1 cellular context compared by ENCODE assay signal in the genomic region with DNA sequence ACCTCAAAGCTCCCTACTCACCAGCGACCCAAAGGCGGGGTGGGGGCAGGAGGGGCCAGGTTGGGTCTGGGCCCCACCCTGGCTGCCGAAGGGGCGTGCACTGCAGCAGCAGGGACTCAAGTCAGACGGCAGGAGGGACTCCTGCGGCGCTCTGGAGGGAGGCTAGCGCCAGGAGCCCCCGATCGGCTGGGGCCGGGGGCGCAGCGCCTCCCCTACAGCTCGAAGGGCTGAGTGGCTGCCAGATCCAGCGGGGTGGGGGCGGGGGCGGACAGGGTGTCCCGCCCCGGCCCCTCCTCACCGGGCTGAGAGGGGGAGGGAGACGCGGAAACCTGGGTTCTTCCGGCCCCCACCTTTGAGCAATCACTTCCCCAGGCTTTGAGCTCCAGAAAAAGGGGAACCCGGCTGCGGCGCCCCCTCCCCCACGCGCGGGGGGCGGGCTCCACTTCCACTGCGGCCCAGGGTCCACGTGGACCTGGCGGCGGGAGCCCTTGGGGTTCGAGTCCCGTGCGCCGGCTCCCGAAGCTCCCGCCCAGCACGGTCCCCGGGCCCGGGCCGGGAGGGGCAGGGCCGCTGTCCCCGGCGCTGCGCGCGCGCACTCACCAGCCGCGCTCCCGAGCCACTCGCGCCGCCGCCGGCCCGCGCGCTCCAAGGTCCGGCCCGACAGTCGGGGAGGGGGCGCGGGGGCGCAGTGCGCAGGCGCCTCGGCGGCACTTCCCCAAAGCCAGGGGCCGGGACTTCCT.
TF ChIP-seq lines count a peak whose summit lies in the region.

A gene with protein sequence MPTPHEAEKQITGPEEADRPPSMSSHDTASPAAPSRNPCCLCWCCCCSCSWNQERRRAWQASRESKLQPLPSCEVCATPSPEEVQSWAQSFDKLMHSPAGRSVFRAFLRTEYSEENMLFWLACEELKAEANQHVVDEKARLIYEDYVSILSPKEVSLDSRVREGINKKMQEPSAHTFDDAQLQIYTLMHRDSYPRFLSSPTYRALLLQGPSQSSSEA (minus strand): TSS at position 246 of the 740 bp plus-strand sequence. CDS start 2,632 bp downstream, outside the sequence.

TF ChIP-seq in HepG2, 621 proteins besides CTCF, POLR2A, EP300 and RAD21 (continued from another document and continues in another):
- TF ChIP-seq, protein P1, sequence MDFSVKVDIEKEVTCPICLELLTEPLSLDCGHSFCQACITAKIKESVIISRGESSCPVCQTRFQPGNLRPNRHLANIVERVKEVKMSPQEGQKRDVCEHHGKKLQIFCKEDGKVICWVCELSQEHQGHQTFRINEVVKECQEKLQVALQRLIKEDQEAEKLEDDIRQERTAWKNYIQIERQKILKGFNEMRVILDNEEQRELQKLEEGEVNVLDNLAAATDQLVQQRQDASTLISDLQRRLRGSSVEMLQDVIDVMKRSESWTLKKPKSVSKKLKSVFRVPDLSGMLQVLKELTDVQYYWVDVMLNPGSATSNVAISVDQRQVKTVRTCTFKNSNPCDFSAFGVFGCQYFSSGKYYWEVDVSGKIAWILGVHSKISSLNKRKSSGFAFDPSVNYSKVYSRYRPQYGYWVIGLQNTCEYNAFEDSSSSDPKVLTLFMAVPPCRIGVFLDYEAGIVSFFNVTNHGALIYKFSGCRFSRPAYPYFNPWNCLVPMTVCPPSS (IDR thresholded peaks at IDR 0.05) = no peak
- TF ChIP-seq PAWR (CRISPR knock-in tag; IDR thresholded peaks at IDR 0.05; ENCODE audit: borderline replicate concordance) = no peak
- TF ChIP-seq, protein P2, sequence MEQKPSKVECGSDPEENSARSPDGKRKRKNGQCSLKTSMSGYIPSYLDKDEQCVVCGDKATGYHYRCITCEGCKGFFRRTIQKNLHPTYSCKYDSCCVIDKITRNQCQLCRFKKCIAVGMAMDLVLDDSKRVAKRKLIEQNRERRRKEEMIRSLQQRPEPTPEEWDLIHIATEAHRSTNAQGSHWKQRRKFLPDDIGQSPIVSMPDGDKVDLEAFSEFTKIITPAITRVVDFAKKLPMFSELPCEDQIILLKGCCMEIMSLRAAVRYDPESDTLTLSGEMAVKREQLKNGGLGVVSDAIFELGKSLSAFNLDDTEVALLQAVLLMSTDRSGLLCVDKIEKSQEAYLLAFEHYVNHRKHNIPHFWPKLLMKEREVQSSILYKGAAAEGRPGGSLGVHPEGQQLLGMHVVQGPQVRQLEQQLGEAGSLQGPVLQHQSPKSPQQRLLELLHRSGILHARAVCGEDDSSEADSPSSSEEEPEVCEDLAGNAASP (CRISPR knock-in tag; IDR thresholded peaks at IDR 0.05; ENCODE audit: borderline replicate concordance) = no peak; the same call in 1 of the 2 replicates
- peak; percentile 26; the same call in 1 of the 2 replicates for TF ChIP-seq MED1 (CRISPR knock-in tag; IDR thresholded peaks at IDR 0.05)
- peak; percentile 64 for TF ChIP-seq RBFOX2 (IDR thresholded peaks at IDR 0.05; ENCODE audit: low read depth, low read length)
- TF ChIP-seq ZKSCAN1 (IDR thresholded peaks at IDR 0.05; ENCODE audit: low read length) = no peak
- TF ChIP-seq, protein P3, sequence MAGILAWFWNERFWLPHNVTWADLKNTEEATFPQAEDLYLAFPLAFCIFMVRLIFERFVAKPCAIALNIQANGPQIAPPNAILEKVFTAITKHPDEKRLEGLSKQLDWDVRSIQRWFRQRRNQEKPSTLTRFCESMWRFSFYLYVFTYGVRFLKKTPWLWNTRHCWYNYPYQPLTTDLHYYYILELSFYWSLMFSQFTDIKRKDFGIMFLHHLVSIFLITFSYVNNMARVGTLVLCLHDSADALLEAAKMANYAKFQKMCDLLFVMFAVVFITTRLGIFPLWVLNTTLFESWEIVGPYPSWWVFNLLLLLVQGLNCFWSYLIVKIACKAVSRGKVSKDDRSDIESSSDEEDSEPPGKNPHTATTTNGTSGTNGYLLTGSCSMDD (CRISPR knock-in tag; IDR thresholded peaks at IDR 0.05) = no peak
- TF ChIP-seq PHB2 (IDR thresholded peaks at IDR 0.05; ENCODE audit: partially characterized antibody) = no peak
- no peak for TF ChIP-seq JARID2 (CRISPR knock-in tag; IDR thresholded peaks at IDR 0.05; ENCODE audit: insufficient replicate concordance)
- TF ChIP-seq PITX1 (CRISPR knock-in tag; IDR thresholded peaks at IDR 0.05) = peak; percentile 24; the same call in 1 of the 2 replicates
- no peak for TF ChIP-seq GATA4 (IDR thresholded peaks at IDR 0.05; ENCODE audit: borderline replicate concordance, low read depth)
- TF ChIP-seq NFATC3 (CRISPR knock-in tag; IDR thresholded peaks at IDR 0.05) = no peak
- no peak for TF ChIP-seq ZNF20 (CRISPR knock-in tag; IDR thresholded peaks at IDR 0.05)
- TF ChIP-seq GLI4 (CRISPR knock-in tag; IDR thresholded peaks at IDR 0.05; ENCODE audit: borderline replicate concordance) = no peak
- no peak for TF ChIP-seq CREM (IDR thresholded peaks at IDR 0.05)
- TF ChIP-seq CREM (CRISPR knock-in tag; IDR thresholded peaks at IDR 0.05) = no peak
- no peak; the same call in 1 of the 2 replicates for TF ChIP-seq ZNF138 (CRISPR knock-in tag; IDR thresholded peaks at IDR 0.05; ENCODE audit: low read depth)
- no peak for TF ChIP-seq NFIC (IDR thresholded peaks at IDR 0.05; ENCODE audit: low read length)
- no peak for TF ChIP-seq ZFP1 (CRISPR knock-in tag; IDR thresholded peaks at IDR 0.05)
- TF ChIP-seq ZNF75D (CRISPR knock-in tag; IDR thresholded peaks at IDR 0.05; ENCODE audit: borderline replicate concordance) = no peak
- no peak for TF ChIP-seq ZNF337 (CRISPR knock-in tag; IDR thresholded peaks at IDR 0.05; ENCODE audit: borderline replicate concordance, low read depth)
- no peak for TF ChIP-seq USF2 (IDR thresholded peaks at IDR 0.05; ENCODE audit: low read depth, low read length)
- TF ChIP-seq USF2 (CRISPR knock-in tag; IDR thresholded peaks at IDR 0.05; ENCODE audit: borderline replicate concordance) = no peak
- no peak for TF ChIP-seq ELF4 (CRISPR knock-in tag; IDR thresholded peaks at IDR 0.05; ENCODE audit: borderline replicate concordance)
- TF ChIP-seq, protein P4, sequence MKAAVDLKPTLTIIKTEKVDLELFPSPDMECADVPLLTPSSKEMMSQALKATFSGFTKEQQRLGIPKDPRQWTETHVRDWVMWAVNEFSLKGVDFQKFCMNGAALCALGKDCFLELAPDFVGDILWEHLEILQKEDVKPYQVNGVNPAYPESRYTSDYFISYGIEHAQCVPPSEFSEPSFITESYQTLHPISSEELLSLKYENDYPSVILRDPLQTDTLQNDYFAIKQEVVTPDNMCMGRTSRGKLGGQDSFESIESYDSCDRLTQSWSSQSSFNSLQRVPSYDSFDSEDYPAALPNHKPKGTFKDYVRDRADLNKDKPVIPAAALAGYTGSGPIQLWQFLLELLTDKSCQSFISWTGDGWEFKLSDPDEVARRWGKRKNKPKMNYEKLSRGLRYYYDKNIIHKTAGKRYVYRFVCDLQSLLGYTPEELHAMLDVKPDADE (CRISPR knock-in tag; IDR thresholded peaks at IDR 0.05) = no peak
- TF ChIP-seq SOX6 (IDR thresholded peaks at IDR 0.05) = no peak
- no peak for TF ChIP-seq SOX6 (CRISPR knock-in tag; IDR thresholded peaks at IDR 0.05)
- no peak for TF ChIP-seq FOXK2 (IDR thresholded peaks at IDR 0.05)
- TF ChIP-seq RARA (CRISPR knock-in tag; IDR thresholded peaks at IDR 0.05) = peak; percentile 2; the same call in 1 of the 2 replicates
- peak; percentile 32 for TF ChIP-seq MAZ (IDR thresholded peaks at IDR 0.05; ENCODE audit: borderline replicate concordance, low read depth, low read length)
- peak; percentile 55 for TF ChIP-seq MAZ (CRISPR knock-in tag; IDR thresholded peaks at IDR 0.05; ENCODE audit: low read depth)
- TF ChIP-seq JDP2 (CRISPR knock-in tag; IDR thresholded peaks at IDR 0.05; ENCODE audit: borderline replicate concordance) = no peak
- TF ChIP-seq ZNF709 (CRISPR knock-in tag; IDR thresholded peaks at IDR 0.05) = 0 out of 2 replicates have a peak, but pooled peaks have one; percentile 49
- peak; percentile 40 for TF ChIP-seq TEAD3 (CRISPR knock-in tag; optimal IDR thresholded peaks at IDR 0.05; ENCODE audit: borderline replicate concordance)
- peak; percentile 71; the same call in 1 of the 2 replicates for TF ChIP-seq ZBTB10 (CRISPR knock-in tag; IDR thresholded peaks at IDR 0.05; ENCODE audit: borderline replicate concordance)
- no peak for TF ChIP-seq NR2F2 (IDR thresholded peaks at IDR 0.05; ENCODE audit: borderline replicate concordance, low read depth)
- TF ChIP-seq NAIF1 (CRISPR knock-in tag; IDR thresholded peaks at IDR 0.05; ENCODE audit: borderline replicate concordance) = no peak
- TF ChIP-seq ATF7 (IDR thresholded peaks at IDR 0.05) = no peak
- no peak for TF ChIP-seq ATF7 (CRISPR knock-in tag; IDR thresholded peaks at IDR 0.05)
- TF ChIP-seq ZNF264 (CRISPR knock-in tag; IDR thresholded peaks at IDR 0.05) = no peak
- no peak for TF ChIP-seq ZBTB1 (CRISPR knock-in tag; IDR thresholded peaks at IDR 0.05; ENCODE audit: borderline replicate concordance)
- TF ChIP-seq DRAP1 (CRISPR knock-in tag; IDR thresholded peaks at IDR 0.05) = no peak
- no peak for TF ChIP-seq ZNF570 (CRISPR knock-in tag; IDR thresholded peaks at IDR 0.05; ENCODE audit: borderline replicate concordance)
- peak; percentile 18; the same call in 1 of the 2 replicates for TF ChIP-seq YEATS2 (CRISPR knock-in tag; IDR thresholded peaks at IDR 0.05; ENCODE audit: borderline replicate concordance)
- TF ChIP-seq MEF2D (CRISPR knock-in tag; IDR thresholded peaks at IDR 0.05) = no peak
- no peak for TF ChIP-seq ZMYM2 (CRISPR knock-in tag; IDR thresholded peaks at IDR 0.05)
- peak; percentile 29; the same call in 1 of the 2 replicates for TF ChIP-seq KAT7 (CRISPR knock-in tag; IDR thresholded peaks at IDR 0.05; ENCODE audit: borderline replicate concordance)
- no peak for TF ChIP-seq EED (CRISPR knock-in tag; IDR thresholded peaks at IDR 0.05)
- peak; percentile 58; the same call in 1 of the 2 replicates for TF ChIP-seq HOXA5 (CRISPR knock-in tag; IDR thresholded peaks at IDR 0.05)
- no peak for TF ChIP-seq ZNF101 (CRISPR knock-in tag; IDR thresholded peaks at IDR 0.05; ENCODE audit: borderline replicate concordance, low read depth)
- TF ChIP-seq ERF (CRISPR knock-in tag; IDR thresholded peaks at IDR 0.05) = no peak
- no peak for TF ChIP-seq NR3C1 (CRISPR knock-in tag; IDR thresholded peaks at IDR 0.05)
- no peak for TF ChIP-seq BORCS8-MEF2B (CRISPR knock-in tag; IDR thresholded peaks at IDR 0.05)
- no peak for TF ChIP-seq PRDM15 (CRISPR knock-in tag; IDR thresholded peaks at IDR 0.05)
- peak; percentile 72; the same call in 1 of the 2 replicates for TF ChIP-seq ZNF777 (CRISPR knock-in tag; IDR thresholded peaks at IDR 0.05)
- no peak for TF ChIP-seq ZNF383 (CRISPR knock-in tag; IDR thresholded peaks at IDR 0.05; ENCODE audit: borderline replicate concordance)
